5 cellular contexts compared by ENCODE assay signal in the genomic region with DNA sequence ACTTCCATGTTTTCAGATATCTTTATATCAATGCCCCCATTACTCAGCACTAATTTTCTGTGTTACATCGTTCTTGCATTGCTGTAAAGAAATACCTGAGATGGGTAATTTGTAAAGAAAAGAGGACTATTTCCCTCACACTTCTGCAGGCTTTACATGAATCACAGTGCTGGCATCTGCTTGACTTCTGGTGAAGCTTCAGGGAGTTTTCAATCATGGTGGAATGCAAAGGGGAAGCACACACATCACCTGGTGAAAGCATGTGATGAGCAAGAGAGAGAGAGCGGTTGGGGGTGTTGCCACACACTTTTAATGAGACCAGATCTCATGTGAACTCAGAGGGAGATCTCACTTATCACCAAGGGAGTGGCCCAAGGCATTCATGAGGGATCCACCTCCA.
"Had no signal": no experiment of that assay in that cellular context is flagged by ENCODE, and none has a peak within 500 bp of the region (broad histone marks: within the 10 kb centered on the region; RNA-seq: fewer than 3 reads in every experiment).

No MANE protein-coding gene starts in this region.

- DNase-seq: IMR-90, KBM-7, KG1 had no signal

- H3K27ac ChIP-seq: HL-60 had no signal

- H3K4me3 ChIP-seq: K562 had no signal
